In the genomic region with DNA sequence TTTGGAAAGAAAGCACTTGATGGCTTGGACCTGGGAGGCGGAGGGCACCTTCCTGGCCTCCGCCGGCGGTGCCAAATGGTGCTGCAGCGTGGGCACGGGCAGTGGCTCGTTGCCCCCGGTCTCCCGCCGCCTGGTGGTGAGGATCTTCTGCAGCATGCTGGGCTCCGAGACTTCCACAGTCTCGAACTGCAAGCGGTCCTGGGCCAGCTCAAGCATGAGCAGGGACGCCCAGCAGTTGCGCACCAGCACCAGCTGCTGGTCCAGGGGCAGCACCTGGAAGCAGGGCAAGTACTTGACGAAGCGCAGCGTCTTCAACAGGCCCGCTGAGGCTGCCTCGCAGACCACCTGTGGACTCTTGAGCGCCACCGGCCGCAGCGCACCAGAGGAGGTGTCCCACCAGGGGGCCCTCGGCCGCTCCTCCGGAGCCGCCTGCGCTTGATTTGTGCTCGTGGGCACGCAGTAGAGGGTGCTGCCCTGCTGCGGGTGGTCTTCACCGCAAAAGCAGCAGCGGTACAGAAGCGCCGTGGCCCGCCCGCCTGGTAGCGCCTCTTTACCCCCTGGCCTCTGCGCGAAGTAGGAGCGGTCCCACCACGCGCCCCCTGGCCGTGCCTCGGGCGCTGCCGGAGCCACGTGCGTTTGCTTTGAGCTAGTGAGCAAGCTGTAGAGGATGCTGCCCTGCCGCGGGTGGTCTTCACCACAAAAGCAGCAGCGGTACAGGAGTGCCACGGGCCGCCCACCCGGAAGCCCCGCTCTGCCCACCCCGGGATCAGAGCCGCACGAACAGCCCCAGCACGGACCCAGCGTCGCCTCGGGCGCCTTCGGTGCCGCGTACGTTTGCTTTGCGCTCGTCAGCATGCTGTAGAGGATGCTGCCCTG, we compare ENCODE assay signal across 9 cellular contexts. TPM values are rescaled to one million over a fixed set of nuclear protein-coding genes. Genes with fewer than 3 reads are reported as not detected.
DNase-seq lines count a peak whose midpoint lies in the region; ATAC-seq and TF ChIP-seq lines count a peak whose summit lies in the region.
"Had no signal": no experiment of that assay in that cellular context is flagged by ENCODE, and none has a peak within 500 bp of the region (broad histone marks: within the 10 kb centered on the region; RNA-seq: fewer than 3 reads in every experiment).

No MANE protein-coding gene starts in this region.

- POLR2A ChIA-PET in naive thymus-derived CD4-positive, alpha-beta T cell (lab: Charles Lee) = no interaction called here

- H3K4me3 Mint-ChIP-seq in neural crest cell = peak overlapping the region; percentile 54
- peak overlapping the region in 1 of 10 donors; percentile 44 for H3K4me3 Mint-ChIP-seq in naive thymus-derived CD4-positive, alpha-beta T cell

- no peaks in the 10 kb centered on the region for H3K9me3 Mint-ChIP-seq in neural crest cell
- H3K9me3 Mint-ChIP-seq in naive thymus-derived CD4-positive, alpha-beta T cell = peaks cover 0 to 5% (median 0%) of the 10 kb centered on the region in 11 donors

- no peaks in the 10 kb centered on the region for H3K27me3 ChIP-seq in naive thymus-derived CD4-positive, alpha-beta T cell (ENCODE audit: control insufficient read depth in 2 of 2, insufficient read depth in 2 of 2, low read length in 2 of 2)

- DNase-seq in M059J (ENCODE audit: low read depth) = peak; percentile 44
- DNase-seq in coronary artery (ENCODE audit: low spot score) = no peak
- peak; percentile 9 for DNase-seq in neural crest cell (ENCODE audit: low read depth, low spot score)
- no peak for DNase-seq in naive thymus-derived CD4-positive, alpha-beta T cell
- DNase-seq in HCEC 1CT = no peak

- peaks cover 19% of the 10 kb centered on the region for H3K4me1 Mint-ChIP-seq in neural crest cell
- H3K4me1 Mint-ChIP-seq in naive thymus-derived CD4-positive, alpha-beta T cell = no peaks in the 10 kb centered on the region

- H3K27ac ChIP-seq in coronary artery = no peak overlapping the region
- H3K27ac ChIP-seq in naive thymus-derived CD4-positive, alpha-beta T cell (ENCODE audit: low read depth, low read length) = no peak overlapping the region

- intact Hi-C loops in naive thymus-derived CD4-positive, alpha-beta T cell (cut with micrococcal nuclease) = no loop called here

- no peak for ATAC-seq in naive thymus-derived CD4-positive, alpha-beta T cell
- ATAC-seq in HG03280 (IDR thresholded peaks at IDR 0.05; ENCODE audit: unreplicated experiment) (no peak), GM19351 (IDR thresholded peaks at IDR 0.05; ENCODE audit: unreplicated experiment) (no peak)

- H3K4me1 ChIP-seq in ES-I3 (ENCODE audit: insufficient read depth, low read length) = no peaks in the 10 kb centered on the region; the same call in 1 of the 2 replicates
- no peaks in the 10 kb centered on the region for H3K4me1 ChIP-seq in naive thymus-derived CD4-positive, alpha-beta T cell (ENCODE audit: control insufficient read depth in 2 of 2, insufficient read depth in 2 of 2, low read length in 2 of 2)

- CTCF ChIA-PET in naive thymus-derived CD4-positive, alpha-beta T cell (lab: Charles Lee) = no interaction called here

- H3K36me3 Mint-ChIP-seq in neural crest cell (ENCODE audit: low read depth) = no peaks in the 10 kb centered on the region
- no peaks in the 10 kb centered on the region for H3K36me3 Mint-ChIP-seq in naive thymus-derived CD4-positive, alpha-beta T cell

- H3K4me3 ChIP-seq in coronary artery = peak overlapping the region; percentile 36
- no peak overlapping the region for H3K4me3 ChIP-seq in naive thymus-derived CD4-positive, alpha-beta T cell (ENCODE audit: low read length)

- peaks cover 55% of the 10 kb centered on the region for H3K27me3 Mint-ChIP-seq in neural crest cell (ENCODE audit: low read depth)
- H3K27me3 Mint-ChIP-seq in naive thymus-derived CD4-positive, alpha-beta T cell = peaks cover 8 to 24% (median 14%) of the 10 kb centered on the region in 5 donors

- H3K9ac ChIP-seq in ES-I3 (ENCODE audit: low read depth, low read length) = peak overlapping the region; percentile 65

- no peak overlapping the region for H3K27ac Mint-ChIP-seq in neural crest cell (ENCODE audit: unreplicated experiment)
- H3K27ac Mint-ChIP-seq in naive thymus-derived CD4-positive, alpha-beta T cell = no peak overlapping the region

- TF ChIP-seq CTCF in coronary artery (IDR thresholded peaks at IDR 0.05) (no peak), neural crest cell (conservative IDR thresholded peaks at IDR 0.05) (peak; percentile 50)

- no peaks in the 10 kb centered on the region for H3K36me3 ChIP-seq in ES-I3 (ENCODE audit: insufficient read depth, low read length)
- H3K36me3 ChIP-seq in naive thymus-derived CD4-positive, alpha-beta T cell (ENCODE audit: control insufficient read depth in 2 of 3, insufficient read depth in 3 of 3, low read length in 3 of 3) = no peaks in the 10 kb centered on the region

- no peaks in the 10 kb centered on the region for H3K9me3 ChIP-seq in ES-I3 (ENCODE audit: control insufficient read depth, insufficient read depth, low read length)
- no peaks in the 10 kb centered on the region for H3K9me3 ChIP-seq in naive thymus-derived CD4-positive, alpha-beta T cell (ENCODE audit: control insufficient read depth in 2 of 3, low read length in 3 of 3)

RNA-seq across cellular contexts. Expression of a gene that starts 0.7 kb away (rescaled TPM):
- total RNA-seq in M059J (2014; rRNA removed; shearing (Covaris generic)) = not detected in 2 replicates
- not detected in 2 replicates for total RNA-seq in neural crest cell
- not detected for total RNA-seq in naive thymus-derived CD4-positive, alpha-beta T cell
- not detected for polyA plus RNA-seq in naive thymus-derived CD4-positive, alpha-beta T cell
- total RNA-seq: T-helper 1 cell treated with Interleukin-12 subunit alpha and Interleukin-12 subunit beta and Interleukin-4 antibody, amounts not matched to agents 30 ng/mL and 1 ng/mL, for 36 hours had no signal

Comparison
In these comparisons a context has a peak if more than half of its experiments do, and no peak if none do; other contexts are left out.
1. DNase-seq: peak in M059J (single experiment) and neural crest cell (single experiment); none in coronary artery (single experiment), naive thymus-derived CD4-positive, alpha-beta T cell (0 of 9) and HCEC 1CT (single experiment).